In the genomic region with DNA sequence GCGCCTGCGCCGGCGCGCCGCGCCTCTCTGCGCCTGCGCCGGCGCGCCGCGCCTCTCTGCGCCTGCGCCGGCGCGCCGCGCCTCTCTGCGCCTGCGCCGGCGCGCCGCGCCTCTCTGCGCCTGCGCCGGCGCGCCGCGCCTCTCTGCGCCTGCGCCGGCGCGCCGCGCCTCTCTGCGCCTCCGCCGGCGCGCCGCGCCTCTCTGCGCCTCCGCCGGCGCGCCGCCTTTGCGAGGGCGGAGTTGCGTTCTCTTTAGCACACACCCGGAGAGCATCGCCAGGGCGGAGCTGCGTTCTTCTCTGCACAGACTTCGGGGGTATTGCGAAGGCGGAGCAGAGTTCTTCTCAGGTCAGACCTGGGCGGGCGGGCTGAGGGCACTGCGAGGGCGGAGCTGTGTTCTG, we compare ENCODE assay signal across 7 cellular contexts.
DNase-seq lines count a peak whose midpoint lies in the region; ATAC-seq, FAIRE-seq and TF ChIP-seq lines count a peak whose summit lies in the region.
"Not testable (repeated sequence)": the region's sequence is repeated elsewhere in the genome, so short reads cannot be mapped to it uniquely, and the experiment has no call there.

No MANE protein-coding gene starts in this region.

- TF ChIP-seq CTCF in A549 (IDR thresholded peaks at IDR 0.05); mucosa of descending colon (IDR thresholded peaks at IDR 0.05): not testable (repeated sequence)

- ATAC-seq in A549, result peak; percentile 38 to 95; a peak in 4 of 6 replicates
- ATAC-seq in HG03039 (IDR thresholded peaks at IDR 0.05; ENCODE audit: unreplicated experiment), result peak; percentile 84
- peak; percentile 92 for ATAC-seq in activated CD8-positive, alpha-beta memory T cell treated with anti-CD3 and anti-CD28 coated beads, Interleukin-2, amount 10 ng/mL, durations not matched to agents 7 days and 5 days
- not testable (repeated sequence) for ATAC-seq in Right ventricle myocardium superior (ENCODE audit: poor library complexity)
- peak; percentile 60 for ATAC-seq in mucosa of descending colon
- peak; percentile 46 for ATAC-seq in stimulated activated naive CD8-positive, alpha-beta T cell treated with anti-CD3 and anti-CD28 coated beads, Interleukin-15, Interleukin-2, amounts not matched to agents 100 U/mL and 50 U/mL, for 24 hours

- H3K4me2 ChIP-seq in A549, result not testable (repeated sequence)

- CTCF ChIA-PET in A549 (lab: Yijun Ruan, JAX); activated CD8-positive, alpha-beta memory T cell treated with anti-CD3 and anti-CD28 coated beads, Interleukin-2, amount 10 ng/mL, durations not matched to agents 7 days and 5 days (lab: Charles Lee): not testable (repeated sequence)

- 94% methylated on average over 43 of the region's 69 CpGs for WGBS in A549 (ENCODE audit: missing lambda C conversion rate)

- not testable (repeated sequence) for H3K36me3 Mint-ChIP-seq in activated CD8-positive, alpha-beta memory T cell treated with anti-CD3 and anti-CD28 coated beads, Interleukin-2, amount 10 ng/mL, durations not matched to agents 7 days and 5 days

- not testable (repeated sequence) for TF ChIP-seq POLR2A in A549 (IDR thresholded peaks at IDR 0.05; ENCODE audit: low read length)

- H3K27me3 Mint-ChIP-seq in activated CD8-positive, alpha-beta memory T cell treated with anti-CD3 and anti-CD28 coated beads, Interleukin-2, amount 10 ng/mL, durations not matched to agents 7 days and 5 days, result not testable (repeated sequence)

- H3K4me3 ChIP-seq in A549, mucosa of descending colon: not testable (repeated sequence)

- not testable (repeated sequence) for H3K27ac ChIP-seq in A549

- not testable (repeated sequence) for TF ChIP-seq EP300 in A549 (IDR thresholded peaks at IDR 0.05)

- not testable (repeated sequence) for H3K4me1 ChIP-seq in A549; mucosa of descending colon (ENCODE audit: low read depth)

- POLR2A ChIA-PET in A549 (lab: Yijun Ruan, JAX), result not testable (repeated sequence)

- not testable (repeated sequence) for H3K9me3 ChIP-seq in A549, mucosa of descending colon

- not testable (repeated sequence) for H3K36me3 ChIP-seq in mucosa of descending colon (ENCODE audit: low read depth)

- not testable (repeated sequence) for TF ChIP-seq RAD21 in A549 (conservative IDR thresholded peaks at IDR 0.05 in 1 of 2, IDR thresholded peaks at IDR 0.05 in 1 of 2)

- DNase-seq in A549 (ENCODE audit: low read depth in 1 of 2, low spot score in 1 of 2); activated CD8-positive, alpha-beta memory T cell treated with anti-CD3 and anti-CD28 coated beads, Interleukin-2, amount 10 ng/mL, durations not matched to agents 7 days and 5 days; stimulated activated naive CD8-positive, alpha-beta T cell treated with anti-CD3 and anti-CD28 coated beads, Interleukin-15, Interleukin-2, amounts not matched to agents 100 U/mL and 50 U/mL, for 24 hours: not testable (repeated sequence)
- DNase-seq in central memory CD4-positive, alpha-beta T cell, result peak; percentile 21
- DNase-seq in Right ventricle myocardium superior, result peak; percentile 57
- peak in 1 of 3 donors; percentile 46 for DNase-seq in mucosa of descending colon

- FAIRE-seq in A549 (lab: Jason Lieb, UNC), result not testable (repeated sequence)

- H3K9me3 Mint-ChIP-seq in activated CD8-positive, alpha-beta memory T cell treated with anti-CD3 and anti-CD28 coated beads, Interleukin-2, amount 10 ng/mL, durations not matched to agents 7 days and 5 days (ENCODE audit: low read depth), result not testable (repeated sequence)

- H3K4me1 Mint-ChIP-seq in activated CD8-positive, alpha-beta memory T cell treated with anti-CD3 and anti-CD28 coated beads, Interleukin-2, amount 10 ng/mL, durations not matched to agents 7 days and 5 days, result not testable (repeated sequence)

- H3K4me3 Mint-ChIP-seq in activated CD8-positive, alpha-beta memory T cell treated with anti-CD3 and anti-CD28 coated beads, Interleukin-2, amount 10 ng/mL, durations not matched to agents 7 days and 5 days, result not testable (repeated sequence)

- intact Hi-C loops in Right ventricle myocardium superior (cut with DNase I); mucosa of descending colon (cut with DNase I, micrococcal nuclease): not testable (repeated sequence)

- not testable (repeated sequence) for H3K27ac Mint-ChIP-seq in activated CD8-positive, alpha-beta memory T cell treated with anti-CD3 and anti-CD28 coated beads, Interleukin-2, amount 10 ng/mL, durations not matched to agents 7 days and 5 days
